ENCODE assay signal across 10 cellular contexts in the genomic region with DNA sequence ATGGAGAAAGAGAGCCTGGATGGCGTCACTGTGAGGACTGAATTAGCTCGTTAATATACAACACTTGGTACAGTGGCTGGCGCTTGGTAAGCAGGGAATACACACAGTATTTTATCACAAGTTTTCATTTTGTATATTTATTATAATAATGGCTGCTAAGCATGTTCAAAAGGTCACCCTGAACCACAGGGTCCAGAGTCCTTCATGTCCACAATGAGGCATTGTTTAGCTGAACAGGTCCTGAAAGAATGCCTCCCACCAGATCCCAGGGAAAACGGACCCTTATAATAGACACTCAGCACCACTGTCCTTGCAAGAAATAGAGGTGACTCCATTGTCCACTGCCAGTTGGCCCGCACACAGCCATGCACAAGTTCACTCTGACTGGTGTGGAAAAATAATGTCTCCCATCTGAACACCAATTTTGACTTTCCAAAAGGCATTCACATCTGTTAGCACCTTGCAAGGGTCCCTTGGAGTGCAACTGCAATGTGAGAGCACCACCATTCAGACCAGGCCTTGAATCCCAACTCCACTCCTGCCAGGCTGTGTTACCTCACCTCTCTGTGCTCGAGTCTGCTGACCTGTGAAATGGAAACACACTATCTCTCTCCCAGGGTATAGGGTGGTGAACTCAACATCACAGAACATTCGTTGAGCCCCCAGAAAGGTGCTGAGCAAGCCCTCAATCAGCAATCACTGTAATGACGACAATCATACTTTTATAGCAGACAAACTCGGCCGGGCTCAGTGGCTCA. TPM values are rescaled to one million over a fixed set of nuclear protein-coding genes. Genes with fewer than 3 reads are reported as not detected.
DNase-seq lines count a peak whose midpoint lies in the region; ATAC-seq, FAIRE-seq and TF ChIP-seq lines count a peak whose summit lies in the region.
"Had no signal": no experiment of that assay in that cellular context is flagged by ENCODE, and none has a peak within 500 bp of the region (broad histone marks: within the 10 kb centered on the region; RNA-seq: fewer than 3 reads in every experiment).

No MANE protein-coding gene starts in this region.

- H4K20me1 ChIP-seq in GM23338 (replicated peaks; ENCODE audit: insufficient read depth), result peaks cover 65% of the 10 kb centered on the region
- H4K20me1 ChIP-seq in GM12878 (ENCODE audit: control insufficient read depth, insufficient read depth), result peaks cover 41% of the 10 kb centered on the region

- peak overlapping the region; percentile 46 for H3K27ac Mint-ChIP-seq in activated CD8-positive, alpha-beta memory T cell treated with anti-CD3 and anti-CD28 coated beads, Interleukin-2, amount 10 ng/mL, durations not matched to agents 7 days and 5 days
- H3K27ac Mint-ChIP-seq in GM23338, result peak overlapping the region; percentile 45; the same call in 1 of the 2 replicates

- peaks cover 50% of the 10 kb centered on the region for H3K4me1 Mint-ChIP-seq in activated CD8-positive, alpha-beta memory T cell treated with anti-CD3 and anti-CD28 coated beads, Interleukin-2, amount 10 ng/mL, durations not matched to agents 7 days and 5 days
- H3K4me1 Mint-ChIP-seq in GM23338, result peaks cover 49% of the 10 kb centered on the region

- no peak for TF ChIP-seq EP300 in GM12878 (IDR thresholded peaks at IDR 0.05; ENCODE audit: borderline replicate concordance in 1 of 2, control insufficient read depth in 1 of 2, low read depth in 2 of 2, low read length in 2 of 2)

- no peak overlapping the region for H3K27ac ChIP-seq in GM23338 (ENCODE audit: low read depth)
- H3K27ac ChIP-seq in GM12878 (ENCODE audit: control insufficient read depth, insufficient read depth), result no peak overlapping the region
- H3K27ac ChIP-seq in psoas muscle, result peak overlapping the region; percentile 99

- H3K9me3 ChIP-seq in GM12878 (replicated peaks; ENCODE audit: control insufficient read depth, insufficient read depth, low read length) (no peaks in the 10 kb centered on the region), psoas muscle (no peaks in the 10 kb centered on the region)
- H3K9me3 ChIP-seq: SK-N-SH had no signal

- no peak for ATAC-seq in activated CD8-positive, alpha-beta memory T cell treated with anti-CD3 and anti-CD28 coated beads, Interleukin-2, amount 10 ng/mL, durations not matched to agents 7 days and 5 days
- ATAC-seq in GM23338, result no peak
- no peak for ATAC-seq in GM12878
- no peak for ATAC-seq in psoas muscle
- ATAC-seq in HG02763 (IDR thresholded peaks at IDR 0.05; ENCODE audit: unreplicated experiment), result no peak

- H3K4me1 ChIP-seq in GM23338 (ENCODE audit: insufficient read depth) (peaks cover 31% of the 10 kb centered on the region), GM12878 (ENCODE audit: control insufficient read depth, insufficient read depth, low read length) (peaks cover 26% of the 10 kb centered on the region), psoas muscle (peaks cover 77% of the 10 kb centered on the region)

- peaks cover 12% of the 10 kb centered on the region; the same call in 1 of the 2 replicates for H3F3A ChIP-seq in GM23338 (replicated peaks; ENCODE audit: low read depth)

- H3K79me2 ChIP-seq in GM23338 (replicated peaks; ENCODE audit: insufficient read depth) (peaks cover 84% of the 10 kb centered on the region), GM12878 (ENCODE audit: control insufficient read depth, insufficient read depth, low read length) (peaks cover 97% of the 10 kb centered on the region)

- SMC1A ChIA-PET in GM12878 (lab: Charles Lee; ENCODE audit: uncharacterized antibody, unreplicated experiment), result interaction anchor here (1.1 to 2.1 kb wide), 3 partner anchors 15 to 132 kb away, joined by 3 to 5 read pairs (median 4); no protein-coding TSS in a partner anchor

- H3K27me3 ChIP-seq in GM23338 (ENCODE audit: insufficient read depth), result no peaks in the 10 kb centered on the region
- H3K27me3 ChIP-seq in GM12878 (replicated peaks in 1 of 2; ENCODE audit: control insufficient read depth in 2 of 2, insufficient read depth in 2 of 2, low read length in 1 of 2), result no peaks in the 10 kb centered on the region
- no peaks in the 10 kb centered on the region for H3K27me3 ChIP-seq in psoas muscle (ENCODE audit: insufficient read depth in 3 of 3, low read length in 2 of 3)

- no TSS peak for BruUV-seq in GM12878 (replicated peaks; lab: Mats Ljungman, UMichigan)

- H3K9me2 ChIP-seq in GM23338 (ENCODE audit: insufficient read depth), result no peaks in the 10 kb centered on the region
- H3K9me2 ChIP-seq: SK-N-SH had no signal

- in situ Hi-C loops in GM12878 (cut with MboI), result no loop called here

- RAD21 ChIA-PET in GM12878 (lab: Charles Lee; ENCODE audit: unreplicated experiment), result interaction anchor here (1.0 kb wide), 1 partner anchor 31 kb away, joined by 3 read pairs; no protein-coding TSS in a partner anchor

- no peak for DNase-seq in activated CD8-positive, alpha-beta memory T cell treated with anti-CD3 and anti-CD28 coated beads, Interleukin-2, amount 10 ng/mL, durations not matched to agents 7 days and 5 days
- no peak for DNase-seq in activated CD8-positive, alpha-beta memory T cell treated with anti-CD3 and anti-CD28 coated beads, Interleukin-2, amount 50 U/mL, for 48 hours
- DNase-seq in GM23338 (ENCODE audit: low spot score), result no peak
- no peak for DNase-seq in GM12878 (ENCODE audit: low read depth, low spot score)
- peak in 1 of 2 donors; percentile 1 for DNase-seq in psoas muscle
- DNase-seq in cerebellum (ENCODE audit: low spot score), result no peak
- no peak for DNase-seq in SKM-1 (lab: John Stamatoyannopoulos, UW; ENCODE audit: unreplicated experiment)
- DNase-seq: SK-N-SH had no signal

- no peak overlapping the region for H3K4me3 Mint-ChIP-seq in activated CD8-positive, alpha-beta memory T cell treated with anti-CD3 and anti-CD28 coated beads, Interleukin-2, amount 10 ng/mL, durations not matched to agents 7 days and 5 days
- H3K4me3 Mint-ChIP-seq in GM23338, result peak overlapping the region; percentile 38; the same call in 1 of the 3 replicates

- H3K36me3 Mint-ChIP-seq in activated CD8-positive, alpha-beta memory T cell treated with anti-CD3 and anti-CD28 coated beads, Interleukin-2, amount 10 ng/mL, durations not matched to agents 7 days and 5 days, result peaks cover 21% of the 10 kb centered on the region
- H3K36me3 Mint-ChIP-seq in GM23338 (ENCODE audit: low read depth), result peaks cover 17% of the 10 kb centered on the region

- H2AFZ ChIP-seq in GM23338 (no peak overlapping the region), GM12878 (ENCODE audit: control insufficient read depth, low read depth, low read length) (no peak overlapping the region)

- no peak for TF ChIP-seq POLR2A in GM12878 (IDR thresholded peaks at IDR 0.05; ENCODE audit: low read depth, low read length)

- no peak for FAIRE-seq in GM12878 (lab: Jason Lieb, UNC)
- FAIRE-seq: endometrium had no signal

- no peak overlapping the region for H3K4me3 ChIP-seq in GM23338
- peak overlapping the region; percentile 88 for H3K4me3 ChIP-seq in GM12878
- H3K4me3 ChIP-seq in psoas muscle, result peak overlapping the region; percentile 42

- POLR2A ChIA-PET in GM12878 (lab: Charles Lee), result interaction anchor here (1.2 kb wide), 1 partner anchor 23 kb away, joined by 4 read pairs; no protein-coding TSS in a partner anchor

- peak overlapping the region; percentile 24; the same call in 1 of the 2 replicates for H3K9ac ChIP-seq in GM12878 (ENCODE audit: control insufficient read depth, insufficient read depth, low read length)
- H3K9ac ChIP-seq: SK-N-SH had no signal

- CTCF ChIA-PET in activated CD8-positive, alpha-beta memory T cell treated with anti-CD3 and anti-CD28 coated beads, Interleukin-2, amount 10 ng/mL, durations not matched to agents 7 days and 5 days (lab: Charles Lee), result interaction anchor here (1.2 kb wide), 1 partner anchor 22 kb away, joined by 3 read pairs; no protein-coding TSS in a partner anchor
- CTCF ChIA-PET in GM12878 (lab: Yijun Ruan, JAX), result interaction anchor here (0.8 to 9.8 kb wide), 4 partner anchors 8 to 39 kb away, joined by 3 to 179 read pairs (median 6); no protein-coding TSS in a partner anchor

- 65% methylated on average over 10 of the region's 10 CpGs for WGBS in GM12878 (ENCODE audit: insufficient coverage, insufficient replicate concordance, low lambda C conversion rate, missing lambda C conversion rate)
- 65 to 68% (median 65%) methylated on average over 10 of the region's 10 CpGs for WGBS in psoas muscle, 3 donors

- H3K4me2 ChIP-seq in GM23338 (0 out of 2 replicates have a peak overlapping the region, but pooled peaks have one; percentile 26), GM12878 (ENCODE audit: control insufficient read depth, insufficient read depth) (peak overlapping the region; percentile 86)
- H3K4me2 ChIP-seq: SK-N-SH had no signal

- TF ChIP-seq RAD21 in GM12878 (IDR thresholded peaks at IDR 0.05; ENCODE audit: insufficient read depth, low read depth, low read length), result no peak

- no peaks in the 10 kb centered on the region for H3K9me3 Mint-ChIP-seq in activated CD8-positive, alpha-beta memory T cell treated with anti-CD3 and anti-CD28 coated beads, Interleukin-2, amount 10 ng/mL, durations not matched to agents 7 days and 5 days (ENCODE audit: low read depth)
- H3K9me3 Mint-ChIP-seq in GM23338, result no peaks in the 10 kb centered on the region

- no peaks in the 10 kb centered on the region for H3K27me3 Mint-ChIP-seq in activated CD8-positive, alpha-beta memory T cell treated with anti-CD3 and anti-CD28 coated beads, Interleukin-2, amount 10 ng/mL, durations not matched to agents 7 days and 5 days
- peaks cover 13% of the 10 kb centered on the region for H3K27me3 Mint-ChIP-seq in GM23338 (ENCODE audit: insufficient read depth, low read depth, poor library complexity)

- H3K36me3 ChIP-seq in GM23338 (ENCODE audit: insufficient read depth) (peaks cover 5% of the 10 kb centered on the region; the same call in 1 of the 2 replicates), GM12878 (ENCODE audit: control insufficient read depth in 2 of 2, insufficient read depth in 2 of 2, low read length in 1 of 2) (peaks cover 7 to 14% of the 10 kb centered on the region in 2 experiments; a peak in 3 of 4 replicates), psoas muscle (ENCODE audit: insufficient read depth in 1 of 2, low read depth in 1 of 2) (peaks cover 0 to 14% of the 10 kb centered on the region in 2 donors)

- no peak for TF ChIP-seq CTCF in GM23338 (conservative IDR thresholded peaks at IDR 0.05; ENCODE audit: low read depth in 2 of 2)
- TF ChIP-seq CTCF in GM12878 (IDR thresholded peaks at IDR 0.05 in 2 of 3, conservative IDR thresholded peaks at IDR 0.05 in 1 of 3; ENCODE audit: control insufficient read depth in 2 of 3, extremely low read depth in 1 of 3, insufficient read depth in 1 of 3, low read depth in 3 of 3, low read length in 3 of 3), result no peak
- TF ChIP-seq CTCF in psoas muscle (IDR thresholded peaks at IDR 0.05), result no peak

- intact Hi-C loops in GM12878 (cut with micrococcal nuclease; ENCODE audit: unreplicated experiment), result no loop called here
- intact Hi-C loops in psoas muscle (cut with DNase I), result no loop called here

RNA-seq across cellular contexts. Expression of gene VDAC1, which starts 3.9 kb away (rescaled TPM):
- 100 to 1,000 TPM; 204 to 258 TPM for total RNA-seq in activated CD8-positive, alpha-beta memory T cell treated with anti-CD3 and anti-CD28 coated beads, Interleukin-2, amount 10 ng/mL, durations not matched to agents 7 days and 5 days
- 329 and 363 TPM in 2 replicates for total RNA-seq in GM23338 (2014; rRNA removed; shearing (Covaris generic))
- 285 and 300 TPM in 2 replicates for polyA plus RNA-seq in GM23338 (2016; fragmentation: Nextera tagmentation; extraction: Ambion mirVana)
- total RNA-seq in GM12878 (2013; cell fraction: nucleolus; rRNA removed), result 106 and 109 TPM in 2 replicates
- total RNA-seq in GM12878 (2014; rRNA removed), result 314 and 372 TPM in 2 replicates
- total RNA-seq in GM12878 (2014; rRNA removed; fragmentation: Illumina TruSeq; extraction: Trizol), result 420 and 440 TPM in 2 replicates
- total RNA-seq in GM12878 (2021), result 323 and 329 TPM in 2 replicates
- 226 TPM for polyA plus RNA-seq in GM12878 (2011; ENCODE audit: low read depth)
- 245 and 246 TPM in 2 replicates for polyA plus RNA-seq in GM12878 (2011; rRNA removed)
- polyA plus RNA-seq in GM12878 (2011; cell fraction: cytosol; rRNA removed), result 168 and 223 TPM in 2 replicates
- polyA plus RNA-seq in GM12878 (2011; cell fraction: nucleus; rRNA removed), result 155 and 189 TPM in 2 replicates
- 300 and 373 TPM in 2 replicates for polyA plus RNA-seq in GM12878 (2012)
- 448 and 558 TPM in 2 replicates for polyA plus RNA-seq in GM12878 (2014; fragmentation: Illumina TruSeq; extraction: Trizol)
- 100 to 1,000 TPM; 276 to 376 TPM for polyA plus RNA-seq in GM12878 (2014; fragmentation: Nextera tagmentation; extraction: Ambion mirVana)
- 260 and 293 TPM in 2 replicates for polyA plus RNA-seq in GM12878 (2014; rRNA removed)
- 100 to 1,000 TPM; 464 to 488 TPM for polyA plus RNA-seq in GM12878 (2016; fragmentation: Nextera tagmentation; extraction: Ambion mirVana)
- 127 and 259 TPM in 2 replicates for polyA minus RNA-seq in GM12878 (2011; rRNA and poly(A)+ RNA removed)
- 100.0 and 136 TPM in 2 replicates for polyA minus RNA-seq in GM12878 (2011; cell fraction: cytosol; rRNA and poly(A)+ RNA removed)
- polyA minus RNA-seq in GM12878 (2011; cell fraction: nucleus; rRNA and poly(A)+ RNA removed), result 40.5 and 61.9 TPM in 2 replicates
- total RNA-seq in psoas muscle, result 100 to 1,000 TPM; 389 to 592 (median 473) TPM
- 100 to 1,000 TPM; 525 to 576 (median 529) TPM for polyA plus RNA-seq in psoas muscle
- 123 TPM for total RNA-seq in cerebellum

RNA-seq across cellular contexts. Expression of gene C5orf15, which starts 32.5 kb away (rescaled TPM):
- total RNA-seq in activated CD8-positive, alpha-beta memory T cell treated with anti-CD3 and anti-CD28 coated beads, Interleukin-2, amount 10 ng/mL, durations not matched to agents 7 days and 5 days, result 10 to 100 TPM; 20.9 to 25.7 TPM
- 61.4 and 67.4 TPM in 2 replicates for total RNA-seq in GM23338 (2014; rRNA removed; shearing (Covaris generic))
- polyA plus RNA-seq in GM23338 (2016; fragmentation: Nextera tagmentation; extraction: Ambion mirVana), result 28.6 and 37.7 TPM in 2 replicates
- total RNA-seq in GM12878 (2013; cell fraction: nucleolus; rRNA removed), result 43.0 and 51.0 TPM in 2 replicates
- total RNA-seq in GM12878 (2014; rRNA removed), result 39.9 and 49.0 TPM in 2 replicates
- total RNA-seq in GM12878 (2014; rRNA removed; fragmentation: Illumina TruSeq; extraction: Trizol), result 44.0 and 45.3 TPM in 2 replicates
- 21.7 and 24.1 TPM in 2 replicates for total RNA-seq in GM12878 (2021)
- polyA plus RNA-seq in GM12878 (2011; ENCODE audit: low read depth), result 17.7 TPM
- polyA plus RNA-seq in GM12878 (2011; rRNA removed), result 69.6 and 90.5 TPM in 2 replicates
- polyA plus RNA-seq in GM12878 (2011; cell fraction: cytosol; rRNA removed), result 35.7 and 39.3 TPM in 2 replicates
- polyA plus RNA-seq in GM12878 (2011; cell fraction: nucleus; rRNA removed), result 15.7 and 20.4 TPM in 2 replicates
- polyA plus RNA-seq in GM12878 (2012), result 26.2 and 37.7 TPM in 2 replicates
- 57.6 and 71.1 TPM in 2 replicates for polyA plus RNA-seq in GM12878 (2014; fragmentation: Illumina TruSeq; extraction: Trizol)
- polyA plus RNA-seq in GM12878 (2014; fragmentation: Nextera tagmentation; extraction: Ambion mirVana), result 10 to 100 TPM; 36.3 to 42.2 TPM
- 42.0 and 48.0 TPM in 2 replicates for polyA plus RNA-seq in GM12878 (2014; rRNA removed)
- 10 to 100 TPM; 62.3 to 63.8 TPM for polyA plus RNA-seq in GM12878 (2016; fragmentation: Nextera tagmentation; extraction: Ambion mirVana)
- 39.1 and 40.6 TPM in 2 replicates for polyA minus RNA-seq in GM12878 (2011; rRNA and poly(A)+ RNA removed)
- 12.8 and 18.4 TPM in 2 replicates for polyA minus RNA-seq in GM12878 (2011; cell fraction: cytosol; rRNA and poly(A)+ RNA removed)
- polyA minus RNA-seq in GM12878 (2011; cell fraction: nucleus; rRNA and poly(A)+ RNA removed), result 4.6 and 5.1 TPM in 2 replicates
- 10 to 100 TPM; 12.7 to 16.0 (median 13.4) TPM for total RNA-seq in psoas muscle
- polyA plus RNA-seq in psoas muscle, result 10 to 100 TPM; 13.2 to 29.8 (median 22.9) TPM
- 35.7 TPM for total RNA-seq in cerebellum
